ENCODE assay signal across 6 cellular contexts in genomic region chr2:85560403-85560726, GRCh38. TPM values are rescaled to one million over a fixed set of nuclear protein-coding genes. Genes with fewer than 3 reads are reported as not detected.
DNase-seq lines count a peak whose midpoint lies in the region; ATAC-seq and TF ChIP-seq lines count a peak whose summit lies in the region.
"Not testable (repeated sequence)": the region's sequence is repeated elsewhere in the genome, so short reads cannot be mapped to it uniquely, and the experiment has no call there.

No MANE protein-coding gene starts in this region.

- peaks cover 14% of the 10 kb centered on the region for H3K79me2 ChIP-seq in KMS-11 (ENCODE audit: insufficient read depth, low read depth)

- not testable (repeated sequence) for ATAC-seq in activated CD8-positive, alpha-beta T cell treated with anti-CD3 and anti-CD28 coated beads, Interleukin-2, amount 10 ng/mL, durations not matched to agents 7 days and 5 days; left lung

- TF ChIP-seq CTCF in AG10803 (conservative IDR thresholded peaks at IDR 0.05; ENCODE audit: low read length); KMS-11 (conservative IDR thresholded peaks at IDR 0.05; ENCODE audit: low read depth, low read length); left lung (IDR thresholded peaks at IDR 0.05); retinal pigment epithelial cell (conservative IDR thresholded peaks at IDR 0.05; ENCODE audit: low read depth, low read length): not testable (repeated sequence)

- H3K27ac Mint-ChIP-seq in activated CD8-positive, alpha-beta T cell treated with anti-CD3 and anti-CD28 coated beads, Interleukin-2, amount 10 ng/mL, durations not matched to agents 7 days and 5 days = peak overlapping the region; percentile 99

- H3K4me3 Mint-ChIP-seq in activated CD8-positive, alpha-beta T cell treated with anti-CD3 and anti-CD28 coated beads, Interleukin-2, amount 10 ng/mL, durations not matched to agents 7 days and 5 days = peak overlapping the region; percentile 99

- not testable (repeated sequence) for H3K9me3 Mint-ChIP-seq in activated CD8-positive, alpha-beta T cell treated with anti-CD3 and anti-CD28 coated beads, Interleukin-2, amount 10 ng/mL, durations not matched to agents 7 days and 5 days (ENCODE audit: insufficient read depth)

- peak overlapping the region; percentile 91 for H3K4me3 ChIP-seq in AG10803 (ENCODE audit: low read length)
- peak overlapping the region; percentile 35 for H3K4me3 ChIP-seq in KMS-11 (IDR thresholded peaks at IDR 0.05; ENCODE audit: insufficient read depth, low read depth, low read length)
- peak overlapping the region; percentile 87 for H3K4me3 ChIP-seq in ectodermal cell (ENCODE audit: insufficient read depth, low read depth, low read length)
- peak overlapping the region; percentile 73 to 78 for H3K4me3 ChIP-seq in left lung
- peak overlapping the region; percentile 95 for H3K4me3 ChIP-seq in retinal pigment epithelial cell (ENCODE audit: low read length)

- H3K9me3 ChIP-seq in ectodermal cell (ENCODE audit: control insufficient read depth, low read length); left lung: not testable (repeated sequence)

- DNase-seq in AG10803 (ENCODE audit: low read depth); activated CD8-positive, alpha-beta T cell treated with anti-CD3 and anti-CD28 coated beads, Interleukin-2, amount 10 ng/mL, durations not matched to agents 7 days and 5 days; left lung; retinal pigment epithelial cell (ENCODE audit: low read depth): not testable (repeated sequence)

- intact Hi-C loops in left lung (cut with DNase I) = not testable (repeated sequence)

- 89 to 90% methylated on average over 12 of the region's 12 CpGs for WGBS in ectodermal cell, 2 experiments

- H3K4me1 ChIP-seq in KMS-11 (ENCODE audit: low read depth, poor library complexity, severe bottlenecking) = peaks cover 13% of the 10 kb centered on the region
- H3K4me1 ChIP-seq in ectodermal cell (ENCODE audit: control insufficient read depth, insufficient read depth, low read length) = not testable (repeated sequence)
- H3K4me1 ChIP-seq in left lung = peaks cover 4 to 29% of the 10 kb centered on the region in 2 donors

- H3K36me3 ChIP-seq in KMS-11 (ENCODE audit: insufficient read depth); ectodermal cell (ENCODE audit: control insufficient read depth, insufficient read depth, low read length): not testable (repeated sequence)
- H3K36me3 ChIP-seq in left lung = peaks cover 0 to 27% of the 10 kb centered on the region in 2 donors

- not testable (repeated sequence) for H2AFZ ChIP-seq in KMS-11 (ENCODE audit: low read depth)

- H3K27me3 ChIP-seq in KMS-11 (ENCODE audit: insufficient read depth, low read depth); ectodermal cell (ENCODE audit: control insufficient read depth, insufficient read depth, low read length, poor library complexity, severe bottlenecking); left lung: not testable (repeated sequence)

- peak overlapping the region; percentile 89 for H3K4me2 ChIP-seq in KMS-11

- POLR2A ChIA-PET in activated CD8-positive, alpha-beta T cell treated with anti-CD3 and anti-CD28 coated beads, Interleukin-2, amount 10 ng/mL, durations not matched to agents 7 days and 5 days (lab: Charles Lee) = interaction anchor here (0.7 to 2.1 kb wide), 10 partner anchors 10 to 1193 kb away, joined by 3 to 13 read pairs (median 4); partner anchors contain the start of genes MAT2A, RNF181, SH2D6 and VAMP5

- H4K20me1 ChIP-seq in KMS-11 (ENCODE audit: insufficient read depth) = not testable (repeated sequence)

- peaks cover 38% of the 10 kb centered on the region for H3K4me1 Mint-ChIP-seq in activated CD8-positive, alpha-beta T cell treated with anti-CD3 and anti-CD28 coated beads, Interleukin-2, amount 10 ng/mL, durations not matched to agents 7 days and 5 days (ENCODE audit: low read depth)

- CTCF ChIA-PET in activated CD8-positive, alpha-beta T cell treated with anti-CD3 and anti-CD28 coated beads, Interleukin-2, amount 10 ng/mL, durations not matched to agents 7 days and 5 days (lab: Charles Lee) = interaction anchor here (0.6 to 4.9 kb wide), 6 partner anchors 9 to 260 kb away, joined by 3 to 32 read pairs (median 3); partner anchors contain the start of gene SH2D6

- peaks cover 12% of the 10 kb centered on the region for H3K36me3 Mint-ChIP-seq in activated CD8-positive, alpha-beta T cell treated with anti-CD3 and anti-CD28 coated beads, Interleukin-2, amount 10 ng/mL, durations not matched to agents 7 days and 5 days (ENCODE audit: low read depth)

- not testable (repeated sequence) for H3K27me3 Mint-ChIP-seq in activated CD8-positive, alpha-beta T cell treated with anti-CD3 and anti-CD28 coated beads, Interleukin-2, amount 10 ng/mL, durations not matched to agents 7 days and 5 days (ENCODE audit: low read depth)

- H3K9ac ChIP-seq in KMS-11 = peak overlapping the region; percentile 54; the same call in 1 of the 2 replicates

- H3K27ac ChIP-seq in KMS-11; ectodermal cell (ENCODE audit: insufficient read depth, low read depth, low read length, poor library complexity, severe bottlenecking): not testable (repeated sequence)
- H3K27ac ChIP-seq in left lung = peak overlapping the region; percentile 87

RNA-seq across cellular contexts. Expression of gene GGCX, which starts 0.9 kb away (rescaled TPM):
- 10 to 100 TPM; 18.9 to 20.0 TPM for total RNA-seq in activated CD8-positive, alpha-beta T cell treated with anti-CD3 and anti-CD28 coated beads, Interleukin-2, amount 10 ng/mL, durations not matched to agents 7 days and 5 days
- 33.7 TPM for polyA plus RNA-seq in ectodermal cell (2013, experiment 1 of 4)
- polyA plus RNA-seq in ectodermal cell (2013, experiment 2 of 4) = 42.5 TPM
- polyA plus RNA-seq in ectodermal cell (2013, experiment 3 of 4) = 32.9 TPM
- 37.2 TPM for polyA plus RNA-seq in ectodermal cell (2013, experiment 4 of 4)
- total RNA-seq in left lung = 100 to 1,000 TPM in 1 of 2 donors, 10 to 100 TPM in 1; 71.8 to 126 TPM

RNA-seq across cellular contexts. Expression of gene VAMP8, which starts 17.0 kb away (rescaled TPM):
- total RNA-seq in activated CD8-positive, alpha-beta T cell treated with anti-CD3 and anti-CD28 coated beads, Interleukin-2, amount 10 ng/mL, durations not matched to agents 7 days and 5 days = 100 to 1,000 TPM; 141 to 148 TPM
- 6.2 TPM for polyA plus RNA-seq in ectodermal cell (2013, experiment 1 of 4)
- polyA plus RNA-seq in ectodermal cell (2013, experiment 2 of 4) = 6.6 TPM
- polyA plus RNA-seq in ectodermal cell (2013, experiment 3 of 4) = 4.6 TPM
- polyA plus RNA-seq in ectodermal cell (2013, experiment 4 of 4) = 4.9 TPM
- 100 to 1,000 TPM; 176 to 250 TPM for total RNA-seq in left lung

RNA-seq across cellular contexts. Expression of gene MAT2A, which starts 21.4 kb away (rescaled TPM):
- total RNA-seq in activated CD8-positive, alpha-beta T cell treated with anti-CD3 and anti-CD28 coated beads, Interleukin-2, amount 10 ng/mL, durations not matched to agents 7 days and 5 days = 100 to 1,000 TPM; 264 to 273 TPM
- 394 TPM for polyA plus RNA-seq in ectodermal cell (2013, experiment 1 of 4)
- 426 TPM for polyA plus RNA-seq in ectodermal cell (2013, experiment 2 of 4)
- polyA plus RNA-seq in ectodermal cell (2013, experiment 3 of 4) = 276 TPM
- polyA plus RNA-seq in ectodermal cell (2013, experiment 4 of 4) = 307 TPM
- 100 to 1,000 TPM; 135 to 194 TPM for total RNA-seq in left lung

RNA-seq across cellular contexts. Expression of gene VAMP5, which starts 23.9 kb away (rescaled TPM):
- 10 to 100 TPM; 72.0 to 74.4 TPM for total RNA-seq in activated CD8-positive, alpha-beta T cell treated with anti-CD3 and anti-CD28 coated beads, Interleukin-2, amount 10 ng/mL, durations not matched to agents 7 days and 5 days
- polyA plus RNA-seq in ectodermal cell (2013, experiment 1 of 4) = 3.3 TPM
- polyA plus RNA-seq in ectodermal cell (2013, experiment 2 of 4) = 4.0 TPM
- polyA plus RNA-seq in ectodermal cell (2013, experiment 3 of 4) = 3.5 TPM
- polyA plus RNA-seq in ectodermal cell (2013, experiment 4 of 4) = 6.6 TPM
- total RNA-seq in left lung = 10 to 100 TPM; 58.2 to 87.7 TPM

RNA-seq across cellular contexts. Expression of gene RNF181, which starts 35.2 kb away (rescaled TPM):
- total RNA-seq in activated CD8-positive, alpha-beta T cell treated with anti-CD3 and anti-CD28 coated beads, Interleukin-2, amount 10 ng/mL, durations not matched to agents 7 days and 5 days = 100 to 1,000 TPM in 1 of 2 experiments, 10 to 100 TPM in 1; 91.0 to 104 TPM
- 89.3 TPM for polyA plus RNA-seq in ectodermal cell (2013, experiment 1 of 4)
- polyA plus RNA-seq in ectodermal cell (2013, experiment 2 of 4) = 95.3 TPM
- polyA plus RNA-seq in ectodermal cell (2013, experiment 3 of 4) = 89.7 TPM
- polyA plus RNA-seq in ectodermal cell (2013, experiment 4 of 4) = 108 TPM
- total RNA-seq in left lung = 100 to 1,000 TPM; 101 to 107 TPM

Comparison
In these comparisons a context has a peak if more than half of its experiments do, and no peak if none do; other contexts are left out.
1. H3K4me3 ChIP-seq: peak in every context shown above with its lines; median percentile 95 in retinal pigment epithelial cell; 91 in AG10803; 87 in ectodermal cell; 76 in left lung; 35 in KMS-11.